In the genomic region with DNA sequence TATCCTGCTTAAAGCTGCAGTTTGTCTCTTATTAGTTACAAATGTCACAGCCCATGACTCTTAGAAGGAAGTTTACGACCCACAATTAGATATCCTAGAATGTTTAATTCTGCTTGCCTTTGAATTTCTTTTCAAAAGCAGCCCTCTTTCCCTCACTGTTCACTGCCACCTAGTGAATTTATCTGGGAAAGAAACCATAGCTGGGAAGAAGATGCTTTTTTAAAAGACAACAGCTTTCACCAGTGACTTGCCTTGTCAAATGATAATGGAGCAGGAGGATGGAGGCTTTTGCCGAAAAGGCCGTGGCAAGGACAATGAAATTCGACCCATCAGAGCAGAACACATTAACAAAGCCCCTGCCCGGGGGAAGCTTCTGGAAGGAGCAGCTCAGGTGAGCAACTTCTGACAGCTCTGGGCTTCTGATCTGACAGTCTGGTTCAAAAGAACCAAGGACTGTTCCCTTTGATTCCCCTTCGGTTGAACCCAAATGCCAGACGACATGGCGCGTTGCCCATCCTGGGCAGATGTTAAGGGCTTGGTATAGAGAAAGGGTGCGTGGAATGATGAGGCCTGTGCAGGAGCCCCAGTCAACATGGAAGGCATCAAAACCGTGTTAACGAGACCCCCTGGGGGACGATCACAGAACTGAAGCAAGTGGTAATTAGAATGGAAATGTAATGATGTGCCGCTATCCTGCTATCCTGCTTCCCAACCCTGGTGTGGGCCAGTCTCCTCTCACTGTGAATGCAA, we compare ENCODE assay signal across 11 cellular contexts.
DNase-seq lines count a peak whose midpoint lies in the region; ATAC-seq and TF ChIP-seq lines count a peak whose summit lies in the region.
"Had no signal": no experiment of that assay in that cellular context is flagged by ENCODE, and none has a peak within 500 bp of the region (broad histone marks: within the 10 kb centered on the region; RNA-seq: fewer than 3 reads in every experiment).

No MANE protein-coding gene starts in this region.

- H3K27ac Mint-ChIP-seq in activated T-cell treated with anti-CD3 and anti-CD28 coated beads, Interleukin-2, amount 50 U/mL, for 72 hours = no peak overlapping the region
- H3K27ac Mint-ChIP-seq: CD4-positive, CD25-positive, alpha-beta regulatory T cell; memory B cell had no signal

- H3K9me3 ChIP-seq in RWPE2 (ENCODE audit: severe bottlenecking) = no peaks in the 10 kb centered on the region

- no peaks in the 10 kb centered on the region for H3K4me1 ChIP-seq in RWPE2 (ENCODE audit: insufficient read depth, poor library complexity, severe bottlenecking)

- H3K4me1 Mint-ChIP-seq in activated T-cell treated with anti-CD3 and anti-CD28 coated beads, Interleukin-2, amount 50 U/mL, for 72 hours (ENCODE audit: low read depth) = no peaks in the 10 kb centered on the region

- H3K27ac ChIP-seq in RWPE2 (ENCODE audit: poor library complexity, severe bottlenecking) = no peak overlapping the region

- peak; percentile 23 for DNase-seq in NCI-H2196 (lab: John Stamatoyannopoulos, UW; ENCODE audit: unreplicated experiment)
- no peak for DNase-seq in NCI-H2196 treated with DMSO at 0.1 percent for 48 hours (lab: John Stamatoyannopoulos, UW; ENCODE audit: unreplicated experiment)
- DNase-seq in RWPE2 (ENCODE audit: low spot score) = no peak
- DNase-seq in globus pallidus (ENCODE audit: low spot score) = peak; percentile 34
- DNase-seq in superior temporal gyrus (ENCODE audit: extremely low spot score) = peak; percentile 76
- DNase-seq in activated T-cell treated with anti-CD3 and anti-CD28 coated beads, Interleukin-2, amount 50 U/mL, for 48 hours = no peak
- DNase-seq in activated T-cell treated with anti-CD3 and anti-CD28 coated beads, Interleukin-2, amount 50 U/mL, for 72 hours = no peak
- DNase-seq in NCI-H2107 (lab: John Stamatoyannopoulos, UW) = no peak
- DNase-seq: CD4-positive, CD25-positive, alpha-beta regulatory T cell; SHP77 had no signal

- no peaks in the 10 kb centered on the region for H3K27me3 Mint-ChIP-seq in activated T-cell treated with anti-CD3 and anti-CD28 coated beads, Interleukin-2, amount 50 U/mL, for 72 hours (ENCODE audit: low read depth)
- H3K27me3 Mint-ChIP-seq: memory B cell had no signal

- H3K36me3 ChIP-seq in RWPE2 (ENCODE audit: low read depth) = no peaks in the 10 kb centered on the region

- no peaks in the 10 kb centered on the region for H3K27me3 ChIP-seq in RWPE2 (ENCODE audit: insufficient read depth, poor library complexity, severe bottlenecking)

- H3K4me3 ChIP-seq in RWPE2 (ENCODE audit: severe bottlenecking) = no peak overlapping the region

- ATAC-seq in RWPE2 (ENCODE audit: low read depth) = no peak
- no peak for ATAC-seq in activated T-cell treated with anti-CD3 and anti-CD28 coated beads, Interleukin-2, amount 50 U/mL, for 72 hours (replicated peaks in 1 of 2)

- H3K36me3 Mint-ChIP-seq in activated T-cell treated with anti-CD3 and anti-CD28 coated beads, Interleukin-2, amount 50 U/mL, for 72 hours (ENCODE audit: insufficient read depth in 2 of 2) = no peaks in the 10 kb centered on the region
- H3K36me3 Mint-ChIP-seq: CD4-positive, CD25-positive, alpha-beta regulatory T cell; memory B cell had no signal

- H3K9me3 Mint-ChIP-seq in activated T-cell treated with anti-CD3 and anti-CD28 coated beads, Interleukin-2, amount 50 U/mL, for 72 hours = no peaks in the 10 kb centered on the region
- H3K9me3 Mint-ChIP-seq: CD4-positive, CD25-positive, alpha-beta regulatory T cell; memory B cell had no signal

- peak; percentile 71 for TF ChIP-seq CTCF in RWPE2 (IDR thresholded peaks at IDR 0.05; ENCODE audit: poor library complexity, severe bottlenecking)

- no peak overlapping the region for H3K4me3 Mint-ChIP-seq in activated T-cell treated with anti-CD3 and anti-CD28 coated beads, Interleukin-2, amount 50 U/mL, for 72 hours
- H3K4me3 Mint-ChIP-seq: CD4-positive, CD25-positive, alpha-beta regulatory T cell; memory B cell had no signal

Comparison
In these comparisons a context has a peak if more than half of its experiments do, and no peak if none do; other contexts are left out.
1. DNase-seq: peak in NCI-H2196 (single experiment), globus pallidus (single experiment) and superior temporal gyrus (single experiment); none in NCI-H2196 treated with DMSO at 0.1 percent for 48 hours (single experiment), RWPE2 (single experiment), activated T-cell treated with anti-CD3 and anti-CD28 coated beads, Interleukin-2, amount 50 U/mL, for 48 hours (0 of 2), activated T-cell treated with anti-CD3 and anti-CD28 coated beads, Interleukin-2, amount 50 U/mL, for 72 hours (0 of 2) and NCI-H2107 (single experiment).